Comparison of ENCODE assay signal across 8 cellular contexts in genomic region chr1:66436378-66437135, GRCh38.
DNase-seq lines count a peak whose midpoint lies in the region; ATAC-seq and TF ChIP-seq lines count a peak whose summit lies in the region.

No MANE protein-coding gene starts in this region.

- H3K14ac ChIP-seq in IMR-90 (replicated peaks; ENCODE audit: low read depth, low read length) = peak overlapping the region; percentile 77; the same call in 1 of the 2 replicates

- H2BK120ac ChIP-seq in IMR-90 (ENCODE audit: low read depth, low read length) = peak overlapping the region; percentile 58

- H3K4me3 ChIP-seq in GM12865 (ENCODE audit: low read depth, low read length) = no peak overlapping the region
- H3K4me3 ChIP-seq in IMR-90 (ENCODE audit: insufficient read depth, low read depth, low read length) = no peak overlapping the region
- no peak overlapping the region for H3K4me3 ChIP-seq in fibroblast of pulmonary artery (replicated peaks; ENCODE audit: low read depth, low read length)

- H4K91ac ChIP-seq in IMR-90 (ENCODE audit: insufficient read depth, low read depth, low read length) = peak overlapping the region; percentile 54

- peak overlapping the region; percentile 9 for H2BK5ac ChIP-seq in IMR-90 (ENCODE audit: low read depth, low read length, poor library complexity, severe bottlenecking)

- peak; percentile 49 for TF ChIP-seq CTCF in GM12865 (IDR thresholded peaks at IDR 0.05; ENCODE audit: insufficient read depth, low read depth, low read length, missing control alignments)
- peak; percentile 53 for TF ChIP-seq CTCF in IMR-90 (conservative IDR thresholded peaks at IDR 0.05; ENCODE audit: low read depth, low read length)
- TF ChIP-seq CTCF in fibroblast of pulmonary artery (IDR thresholded peaks at IDR 0.05; ENCODE audit: low read length, missing control alignments) = peak; percentile 61

- intact Hi-C loops in IMR-90 (cut with micrococcal nuclease) = loop anchor here (5.0 kb wide), 1 partner anchor 84 kb away; no protein-coding TSS in a partner anchor
- intact Hi-C loops in left ventricle myocardium superior (cut with micrococcal nuclease) = no loop called here

- POLR2A ChIA-PET in IMR-90 (lab: Charles Lee; ENCODE audit: unreplicated experiment) = interaction anchor here (1.2 kb wide), 1 partner anchor 97 kb away, joined by 3 read pairs; the partner anchor contains the start of gene SGIP1

- H2BK20ac ChIP-seq in IMR-90 (ENCODE audit: low read depth, low read length) = peak overlapping the region; percentile 82

- H4K20me1 ChIP-seq in IMR-90 (ENCODE audit: insufficient read depth, low read length) = no peaks in the 10 kb centered on the region

- H4K8ac ChIP-seq in IMR-90 (ENCODE audit: low read depth in 2 of 2, low read length in 2 of 2) = peak overlapping the region in 1 of 2 experiments; percentile 25; a peak in 1 of 4 replicates

- ATAC-seq in GM21723 (IDR thresholded peaks at IDR 0.05; ENCODE audit: unreplicated experiment) (peak; percentile 58), IMR-90 (ENCODE audit: low read depth) (peak; percentile 73), left ventricle myocardium superior (no peak)

- in situ Hi-C loops in IMR-90 (cut with MboI; ENCODE audit: low sequenced_read_pairs) = loop anchor here (5.0 kb wide), 1 partner anchor 179 kb away; no protein-coding TSS in a partner anchor

- DNase-seq in GM12865 (ENCODE audit: low read depth) (peak; percentile 78), IMR-90 (peak; percentile 80), fibroblast of pulmonary artery (ENCODE audit: low read depth) (peak; percentile 69), NCI-H2196 treated with DMSO at 0.1 percent for 48 hours (lab: John Stamatoyannopoulos, UW; ENCODE audit: unreplicated experiment) (no peak), left ventricle myocardium superior (no peak)
- DNase-seq in activated CD4-positive, alpha-beta T cell treated with anti-CD3 and anti-CD28 coated beads, Interleukin-2, amount 50 U/mL, for 1 hour = peak; percentile 18
- peak; percentile 19 to 31 for DNase-seq in stimulated activated CD8-positive, alpha-beta memory T cell treated with anti-CD3 and anti-CD28 coated beads, Interleukin-2, amount 100 ng/mL, for 48 hours (ENCODE audit: low read depth in 2 of 2)

- peak; percentile 39; the same call in 1 of the 2 replicates for TF ChIP-seq RAD21 in IMR-90 (IDR thresholded peaks at IDR 0.05; ENCODE audit: low read length)

- peaks cover 13% of the 10 kb centered on the region for H3K9me1 ChIP-seq in IMR-90 (ENCODE audit: insufficient read depth, low read length)

- no peaks in the 10 kb centered on the region for H3K9me3 ChIP-seq in IMR-90 (ENCODE audit: control insufficient read depth, insufficient read depth, low read length)

- dilution Hi-C loops in IMR-90 (cut with HindIII; ENCODE audit: low sequenced_read_pairs, unreplicated experiment) = no loop called here

- H3K23ac ChIP-seq in IMR-90 (ENCODE audit: low read depth, low read length) = peak overlapping the region; percentile 16; the same call in 1 of the 2 replicates

- H3K4ac ChIP-seq in IMR-90 (ENCODE audit: low read depth, low read length) = peak overlapping the region; percentile 76

- no peaks in the 10 kb centered on the region for H3K27me3 ChIP-seq in IMR-90 (ENCODE audit: control insufficient read depth, insufficient read depth, low read length)

- H3K4me2 ChIP-seq in IMR-90 (ENCODE audit: low read depth, low read length) = no peak overlapping the region

- H2AFZ ChIP-seq in IMR-90 (replicated peaks; ENCODE audit: low read length, poor library complexity) = peak overlapping the region; percentile 46

- TF ChIP-seq POLR2A in IMR-90 (IDR thresholded peaks at IDR 0.05; ENCODE audit: low read depth, low read length) = no peak

- CTCF ChIA-PET in IMR-90 (lab: Yijun Ruan, JAX) = interaction anchor here (0.6 to 3.1 kb wide), 15 partner anchors 8 to 1458 kb away, joined by 3 to 20 read pairs (median 4); no protein-coding TSS in a partner anchor

- H3K56ac ChIP-seq in IMR-90 (ENCODE audit: extremely low read depth, insufficient read depth, low read length) = no peak overlapping the region

- WGBS in IMR-90 (ENCODE audit: extremely low coverage in 2 of 2, insufficient read length in 1 of 2), 2 experiments = 65% methylated on average over 3 of the region's 4 CpGs; no CpG with 5 or more reads in 1 of the 2 experiments

- H3K79me1 ChIP-seq in IMR-90 (ENCODE audit: low read depth in 1 of 2, low read length in 2 of 2) = no peaks in the 10 kb centered on the region

- H3K9ac ChIP-seq in IMR-90 (ENCODE audit: low read depth, low read length) = no peak overlapping the region

- H3K36me3 ChIP-seq in IMR-90 (ENCODE audit: control insufficient read depth, insufficient read depth, low read length) = no peaks in the 10 kb centered on the region

- H3K18ac ChIP-seq in IMR-90 (ENCODE audit: low read depth, low read length) = peak overlapping the region; percentile 29; the same call in 1 of the 2 replicates

- no peak overlapping the region for H3K27ac ChIP-seq in IMR-90 (ENCODE audit: insufficient read depth, low read length)

- H4K5ac ChIP-seq in IMR-90 (ENCODE audit: low read depth, low read length) = peak overlapping the region; percentile 5; the same call in 1 of the 2 replicates

- BruUV-seq in IMR-90 (replicated peaks; lab: Mats Ljungman, UMichigan) = no TSS peak

- peak overlapping the region; percentile 87 for H2AK5ac ChIP-seq in IMR-90 (ENCODE audit: low read depth, low read length)

- peak overlapping the region; percentile 46; the same call in 2 of the 3 replicates for H2BK15ac ChIP-seq in IMR-90 (ENCODE audit: low read depth, low read length)

- peaks cover 5% of the 10 kb centered on the region for H3K4me1 ChIP-seq in IMR-90 (ENCODE audit: control insufficient read depth, insufficient read depth, low read length)

- H2AK9ac ChIP-seq in IMR-90 (replicated peaks; ENCODE audit: low read depth, low read length, poor library complexity) = no peak overlapping the region

TF ChIP-seq in IMR-90, 13 proteins besides CTCF, POLR2A, EP300 and RAD21:
- peak; percentile 76 for TF ChIP-seq BHLHE40 (IDR thresholded peaks at IDR 0.05; ENCODE audit: low read depth, low read length)
- TF ChIP-seq USF2 (IDR thresholded peaks at IDR 0.05; ENCODE audit: low read depth, low read length) = no peak
- TF ChIP-seq MXI1 (IDR thresholded peaks at IDR 0.05; ENCODE audit: borderline replicate concordance, low read depth, low read length) = no peak
- TF ChIP-seq MAZ (IDR thresholded peaks at IDR 0.05; ENCODE audit: borderline replicate concordance, low read depth, low read length) = no peak
- TF ChIP-seq ELK1 (IDR thresholded peaks at IDR 0.05; ENCODE audit: borderline replicate concordance, low read depth, low read length) = no peak
- no peak for TF ChIP-seq CEBPB (IDR thresholded peaks at IDR 0.05; ENCODE audit: low read depth, low read length)
- no peak for TF ChIP-seq CHD1 (IDR thresholded peaks at IDR 0.05; ENCODE audit: low read depth, low read length)
- TF ChIP-seq SMC3 (IDR thresholded peaks at IDR 0.05; ENCODE audit: low read depth, low read length) = peak; percentile 18; the same call in 1 of the 2 replicates

Comparison
In these comparisons a context has a peak if more than half of its experiments do, and no peak if none do; other contexts are left out.
1. DNase-seq: peak in GM12865 (single experiment), IMR-90 (single experiment), activated CD4-positive, alpha-beta T cell treated with anti-CD3 and anti-CD28 coated beads, Interleukin-2, amount 50 U/mL, for 1 hour (single experiment), fibroblast of pulmonary artery (single experiment) and stimulated activated CD8-positive, alpha-beta memory T cell treated with anti-CD3 and anti-CD28 coated beads, Interleukin-2, amount 100 ng/mL, for 48 hours (2 of 2); none in NCI-H2196 treated with DMSO at 0.1 percent for 48 hours (single experiment) and left ventricle myocardium superior (single experiment).
2. Peak in every context shown above with its lines, with median percentiles within 50 percentile points of each other: CTCF ChIP-seq.